Comparison of ENCODE assay signal across 1 cellular context in the genomic region with DNA sequence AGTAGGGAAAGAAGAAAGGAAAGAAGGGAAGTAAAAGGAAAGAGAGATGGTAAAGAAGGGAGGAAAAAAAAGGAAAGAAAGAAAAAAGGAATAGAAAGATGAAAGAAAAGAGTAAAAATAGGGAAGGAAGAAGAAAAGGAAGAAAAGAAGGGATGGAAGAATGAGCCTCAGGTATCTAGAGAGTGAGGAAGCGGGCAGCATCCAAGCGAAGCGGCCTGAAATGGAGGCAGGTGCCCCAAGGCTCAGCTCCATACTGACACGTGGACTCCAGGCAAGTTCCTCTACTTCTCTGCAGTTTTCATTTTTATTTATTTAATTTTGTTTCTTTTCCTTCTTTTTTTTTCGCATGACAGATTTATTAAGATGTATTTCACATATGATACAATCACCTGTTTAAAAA.
TF ChIP-seq lines count a peak whose summit lies in the region.

No MANE protein-coding gene starts in this region.

TF ChIP-seq in K562, 482 proteins besides CTCF, POLR2A, EP300 and RAD21:
- TF ChIP-seq, protein P1, sequence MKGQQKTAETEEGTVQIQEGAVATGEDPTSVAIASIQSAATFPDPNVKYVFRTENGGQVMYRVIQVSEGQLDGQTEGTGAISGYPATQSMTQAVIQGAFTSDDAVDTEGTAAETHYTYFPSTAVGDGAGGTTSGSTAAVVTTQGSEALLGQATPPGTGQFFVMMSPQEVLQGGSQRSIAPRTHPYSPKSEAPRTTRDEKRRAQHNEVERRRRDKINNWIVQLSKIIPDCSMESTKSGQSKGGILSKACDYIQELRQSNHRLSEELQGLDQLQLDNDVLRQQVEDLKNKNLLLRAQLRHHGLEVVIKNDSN (CRISPR knock-in tag; IDR thresholded peaks at IDR 0.05), result no peak
- TF ChIP-seq U2AF1 (optimal IDR thresholded peaks at IDR 0.05; ENCODE audit: low read depth, low read length) (peak; percentile 76), ZNF512 (tag; IDR thresholded peaks at IDR 0.05) (peak; percentile 53)
- TF ChIP-seq, protein P2, sequence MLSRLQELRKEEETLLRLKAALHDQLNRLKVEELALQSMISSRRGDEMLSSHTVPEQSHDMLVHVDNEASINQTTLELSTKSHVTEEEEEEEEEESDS (CRISPR knock-in tag; IDR thresholded peaks at IDR 0.05), result no peak
